In genomic region chr9:129415031-129415953, GRCh38 we compare ENCODE assay signal across 8 cellular contexts.
DNase-seq lines count a peak whose midpoint lies in the region; ATAC-seq and TF ChIP-seq lines count a peak whose summit lies in the region.

No MANE protein-coding gene starts in this region.

- no peaks in the 10 kb centered on the region for H3K27me3 ChIP-seq in PC-9 (ENCODE audit: insufficient read depth, low read depth)
- H3K27me3 ChIP-seq in gastroesophageal sphincter: no peaks in the 10 kb centered on the region
- no peaks in the 10 kb centered on the region for H3K27me3 ChIP-seq in trophoblast cell (ENCODE audit: insufficient read depth, low read length)

- DNase-seq in PC-9 (no peak), trophoblast cell (peak; percentile 60), NOMO-1 treated with dmso at 0.1 percent for 144 hours (lab: John Stamatoyannopoulos, UW; ENCODE audit: unreplicated experiment) (no peak), NCI-H526 treated with DMSO at 0.1 percent for 48 hours (lab: John Stamatoyannopoulos, UW) (no peak)
- no peak for DNase-seq in stimulated activated CD4-positive, alpha-beta T cell treated with anti-CD3 and anti-CD28 coated beads, Interleukin-2, amount 100 ng/mL, for 24 hours

- H3K4ac ChIP-seq in trophoblast cell (ENCODE audit: low read depth, low read length): peak overlapping the region; percentile 12

- peak overlapping the region; percentile 94 for H2BK12ac ChIP-seq in trophoblast cell (ENCODE audit: low read length)

- H2AK5ac ChIP-seq in trophoblast cell (ENCODE audit: low read length): peak overlapping the region; percentile 84

- WGBS in gastroesophageal sphincter (ENCODE audit: low coverage in 1 of 2), 2 donors: 67 to 86% methylated on average over 1 to 4 of the region's 21 CpGs
- WGBS in trophoblast cell (ENCODE audit: extremely low coverage, insufficient coverage, insufficient read length): no CpG with 5 or more reads among the region's 21 CpGs

- H3K79me1 ChIP-seq in trophoblast cell (ENCODE audit: low read length): peaks cover 43% of the 10 kb centered on the region

- H3K9me3 ChIP-seq in PC-9 (ENCODE audit: insufficient read depth, low read depth): no peaks in the 10 kb centered on the region
- no peaks in the 10 kb centered on the region for H3K9me3 ChIP-seq in gastroesophageal sphincter
- peaks cover 2% of the 10 kb centered on the region for H3K9me3 ChIP-seq in trophoblast cell (ENCODE audit: insufficient read depth, low read depth, low read length)

- peaks cover 24% of the 10 kb centered on the region; the same call in 1 of the 2 replicates for H3F3A ChIP-seq in PC-9 (ENCODE audit: insufficient read depth, low read depth)

- H3K27ac ChIP-seq in C4-2B: peak overlapping the region; percentile 92
- H3K27ac ChIP-seq in PC-9: no peak overlapping the region
- peak overlapping the region in 3 of 4 donors; percentile 95 to 97 (median 95) for H3K27ac ChIP-seq in gastroesophageal sphincter
- peak overlapping the region; percentile 100 for H3K27ac ChIP-seq in trophoblast cell (ENCODE audit: low read depth, low read length)

- H2AFZ ChIP-seq in PC-9: no peak overlapping the region
- no peak overlapping the region for H2AFZ ChIP-seq in trophoblast cell (ENCODE audit: insufficient read depth, low read length, poor library complexity)

- intact Hi-C loops in PC-9 (cut with micrococcal nuclease; ENCODE audit: unreplicated experiment): loop anchor here (10.0 kb wide), 1 partner anchor 50 kb away; no protein-coding TSS in a partner anchor

- H3K9ac ChIP-seq in trophoblast cell (ENCODE audit: low read length): no peak overlapping the region

- H3K4me1 ChIP-seq in PC-9 (replicated peaks; ENCODE audit: insufficient read depth) (peaks cover 24% of the 10 kb centered on the region), gastroesophageal sphincter (peaks cover 0 to 48% (median 13%) of the 10 kb centered on the region in 3 donors), trophoblast cell (ENCODE audit: control insufficient read depth in 1 of 2, insufficient read depth in 2 of 2, low read length in 2 of 2) (peaks cover 39 to 40% of the 10 kb centered on the region in 2 experiments)

- H3K4me3 ChIP-seq in PC-9 (no peak overlapping the region), gastroesophageal sphincter (no peak overlapping the region), trophoblast cell (ENCODE audit: low read depth, low read length) (peak overlapping the region; percentile 25)

- peak overlapping the region; percentile 98 for H4K8ac ChIP-seq in trophoblast cell (ENCODE audit: low read depth, low read length)

- H3K4me2 ChIP-seq in PC-9: peak overlapping the region; percentile 97; the same call in 1 of the 2 replicates
- H3K4me2 ChIP-seq in trophoblast cell (ENCODE audit: low read length): no peak overlapping the region

- peak overlapping the region; percentile 100 for H4K91ac ChIP-seq in trophoblast cell (ENCODE audit: low read depth, low read length)

- H3K79me2 ChIP-seq in PC-9 (ENCODE audit: low read depth): no peaks in the 10 kb centered on the region
- H3K79me2 ChIP-seq in trophoblast cell (ENCODE audit: control insufficient read depth, insufficient read depth, low read length, poor library complexity): peaks cover 8% of the 10 kb centered on the region

- no peaks in the 10 kb centered on the region for H3K9me2 ChIP-seq in PC-9 (ENCODE audit: insufficient read depth)

- H3K23ac ChIP-seq in trophoblast cell (ENCODE audit: low read length): no peak overlapping the region

- no peak overlapping the region for H4K12ac ChIP-seq in trophoblast cell (ENCODE audit: low read depth, low read length)

- peak overlapping the region; percentile 99 for H2BK5ac ChIP-seq in trophoblast cell (ENCODE audit: low read depth, low read length, poor library complexity)

- H3K18ac ChIP-seq in trophoblast cell (ENCODE audit: low read length): peak overlapping the region; percentile 100

- TF ChIP-seq CTCF in C4-2B (conservative IDR thresholded peaks at IDR 0.05) (no peak), PC-9 (conservative IDR thresholded peaks at IDR 0.05) (no peak), gastroesophageal sphincter (IDR thresholded peaks at IDR 0.05) (no peak)

- no peak for TF ChIP-seq POLR2A in gastroesophageal sphincter (IDR thresholded peaks at IDR 0.05)

- no TSS peak for BruUV-seq in PC-9 (replicated peaks; lab: Mats Ljungman, UMichigan)

- peak overlapping the region; percentile 99 for H3K14ac ChIP-seq in trophoblast cell (ENCODE audit: low read length)

- CTCF ChIA-PET in PC-9 (lab: Charles Lee): interaction anchor here (0.6 kb wide), 1 partner anchor 310 kb away, joined by 5 read pairs; no protein-coding TSS in a partner anchor

- H3K36me3 ChIP-seq in PC-9 (ENCODE audit: low read depth): no peaks in the 10 kb centered on the region
- H3K36me3 ChIP-seq in gastroesophageal sphincter: no peaks in the 10 kb centered on the region
- H3K36me3 ChIP-seq in trophoblast cell (ENCODE audit: control insufficient read depth in 1 of 2, insufficient read depth in 2 of 2, low read length in 2 of 2): no peaks in the 10 kb centered on the region

- ATAC-seq in gastroesophageal sphincter (no peak), HG03520 (IDR thresholded peaks at IDR 0.05; ENCODE audit: unreplicated experiment) (no peak)

- H4K20me1 ChIP-seq in PC-9 (ENCODE audit: insufficient read depth): no peaks in the 10 kb centered on the region

- POLR2A ChIA-PET in PC-9 (lab: Charles Lee; ENCODE audit: unreplicated experiment): no interaction called here

- H2BK120ac ChIP-seq in trophoblast cell (ENCODE audit: insufficient read depth, low read length, poor library complexity): peak overlapping the region; percentile 100

- TF ChIP-seq EP300 in gastroesophageal sphincter (IDR thresholded peaks at IDR 0.05): no peak

Comparison
In these comparisons a context has a peak if more than half of its experiments do, and no peak if none do; other contexts are left out.
1. DNase-seq: peak in trophoblast cell (2 of 2); none in PC-9 (0 of 2), NOMO-1 treated with dmso at 0.1 percent for 144 hours (single experiment), stimulated activated CD4-positive, alpha-beta T cell treated with anti-CD3 and anti-CD28 coated beads, Interleukin-2, amount 100 ng/mL, for 24 hours (0 of 2) and NCI-H526 treated with DMSO at 0.1 percent for 48 hours (single experiment).